8 cellular contexts compared by ENCODE assay signal in the genomic region with DNA sequence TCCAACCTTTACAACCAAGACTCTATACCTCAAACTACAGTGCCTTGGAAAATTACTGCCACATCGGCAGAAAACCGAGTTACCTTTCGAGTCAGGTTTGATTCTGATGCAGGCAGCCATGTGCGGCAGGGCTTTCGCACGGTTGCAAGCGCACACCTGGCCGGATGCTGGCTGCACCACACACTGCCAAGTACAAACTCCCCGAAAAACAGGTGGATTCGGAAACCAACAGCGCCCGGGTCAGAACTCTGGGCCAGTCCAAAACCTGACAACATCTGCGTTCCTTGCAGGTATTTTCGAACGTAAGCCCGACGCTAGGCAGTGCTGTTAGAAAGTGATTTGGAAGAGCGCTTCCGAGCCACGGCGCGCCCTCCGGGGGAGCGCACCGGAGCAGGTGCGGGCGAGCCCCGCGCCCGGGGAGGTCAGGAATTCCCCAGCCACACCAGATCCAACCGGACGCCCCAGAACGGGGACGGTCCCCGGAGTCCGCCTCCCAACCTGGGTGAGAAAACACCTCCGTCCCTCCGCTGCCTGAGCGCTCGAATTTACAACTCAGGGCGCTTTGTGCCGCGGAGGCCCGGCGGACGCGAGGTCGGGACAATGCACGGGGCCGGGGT. TPM values are rescaled to one million over a fixed set of nuclear protein-coding genes. Genes with fewer than 3 reads are reported as not detected.
DNase-seq lines count a peak whose midpoint lies in the region; ATAC-seq lines count a peak whose summit lies in the region.

No MANE protein-coding gene starts in this region.

- H3K4me3 Mint-ChIP-seq in naive thymus-derived CD4-positive, alpha-beta T cell, result peak overlapping the region; percentile 90 to 98 (median 95)

- CTCF ChIA-PET in naive thymus-derived CD4-positive, alpha-beta T cell (lab: Charles Lee), result no interaction called here

- peaks cover 0 to 2% (median 0%) of the 10 kb centered on the region in 11 donors for H3K9me3 Mint-ChIP-seq in naive thymus-derived CD4-positive, alpha-beta T cell

- H3K27ac Mint-ChIP-seq in naive thymus-derived CD4-positive, alpha-beta T cell, result peak overlapping the region; percentile 85 to 97 (median 92)

- peaks cover 46% of the 10 kb centered on the region for H3K4me1 ChIP-seq in ectodermal cell (ENCODE audit: control insufficient read depth, insufficient read depth, low read length)
- H3K4me1 ChIP-seq in naive thymus-derived CD4-positive, alpha-beta T cell (ENCODE audit: control insufficient read depth in 2 of 2, insufficient read depth in 2 of 2, low read length in 2 of 2), result peaks cover 45 to 49% of the 10 kb centered on the region in 2 donors

- H3K27me3 Mint-ChIP-seq in naive thymus-derived CD4-positive, alpha-beta T cell, result peaks cover 0 to 13% (median 0%) of the 10 kb centered on the region in 5 donors

- H3K4me3 ChIP-seq in ectodermal cell (ENCODE audit: insufficient read depth, low read depth, low read length), result peak overlapping the region; percentile 79
- H3K4me3 ChIP-seq in naive thymus-derived CD4-positive, alpha-beta T cell (ENCODE audit: low read length), result peak overlapping the region; percentile 77

- DNase-seq in NCI-H1417 (lab: John Stamatoyannopoulos, UW) (peak; percentile 2 to 65 (median 54)), NCI-H1417 treated with DMSO at 0.1 percent for 48 hours (lab: John Stamatoyannopoulos, UW) (no peak), ureter (ENCODE audit: low spot score) (peak; percentile 52), NCI-H446 (lab: John Stamatoyannopoulos, UW) (no peak)
- peak; percentile 57 for DNase-seq in activated CD4-positive, alpha-beta T cell treated with anti-CD3 and anti-CD28 coated beads for 48 hours
- peak; percentile 32 to 78 (median 68) for DNase-seq in naive thymus-derived CD4-positive, alpha-beta T cell

- WGBS in ectodermal cell, 2 experiments, result 0 to 1% methylated on average over 50 of the region's 50 CpGs

- peaks cover 13% of the 10 kb centered on the region for H3K27me3 ChIP-seq in ectodermal cell (ENCODE audit: control insufficient read depth, insufficient read depth, low read length, poor library complexity, severe bottlenecking)
- no peaks in the 10 kb centered on the region for H3K27me3 ChIP-seq in naive thymus-derived CD4-positive, alpha-beta T cell (ENCODE audit: control insufficient read depth in 2 of 2, insufficient read depth in 2 of 2, low read length in 2 of 2)

- intact Hi-C loops in naive thymus-derived CD4-positive, alpha-beta T cell (cut with micrococcal nuclease), result loop anchor here (1.0 to 10.0 kb wide), 11 partner anchors 26 to 1980 kb away; partner anchors contain the start of genes METTL22 (in 2 of the 2), PMM2 (in 2 of the 2), TMEM186 (in 2 of the 2) and CARHSP1 (in 1 of the 2)

- no peak overlapping the region for H3K27ac ChIP-seq in ectodermal cell (ENCODE audit: insufficient read depth, low read depth, low read length, poor library complexity, severe bottlenecking)
- H3K27ac ChIP-seq in naive thymus-derived CD4-positive, alpha-beta T cell (ENCODE audit: low read depth, low read length), result peak overlapping the region; percentile 85

- H3K4me1 Mint-ChIP-seq in naive thymus-derived CD4-positive, alpha-beta T cell, result peaks cover 49 to 56% (median 53%) of the 10 kb centered on the region in 7 donors

- peaks cover 0 to 11% (median 0%) of the 10 kb centered on the region in 5 donors for H3K36me3 Mint-ChIP-seq in naive thymus-derived CD4-positive, alpha-beta T cell

- H3K9me3 ChIP-seq in ectodermal cell (ENCODE audit: control insufficient read depth, low read length), result no peaks in the 10 kb centered on the region
- H3K9me3 ChIP-seq in naive thymus-derived CD4-positive, alpha-beta T cell (ENCODE audit: control insufficient read depth in 2 of 3, low read length in 3 of 3), result no peaks in the 10 kb centered on the region

- ATAC-seq in HG03521 (IDR thresholded peaks at IDR 0.05; ENCODE audit: unreplicated experiment), result peak; percentile 28
- peak; percentile 39 for ATAC-seq in naive thymus-derived CD4-positive, alpha-beta T cell

- POLR2A ChIA-PET in naive thymus-derived CD4-positive, alpha-beta T cell (lab: Charles Lee), result interaction anchor here (0.7 to 2.0 kb wide), 3 partner anchors 14 to 128 kb away, joined by 4 to 6 read pairs (median 5); no protein-coding TSS in a partner anchor

- H3K36me3 ChIP-seq in ectodermal cell (ENCODE audit: control insufficient read depth, insufficient read depth, low read length), result no peaks in the 10 kb centered on the region
- no peaks in the 10 kb centered on the region for H3K36me3 ChIP-seq in naive thymus-derived CD4-positive, alpha-beta T cell (ENCODE audit: control insufficient read depth in 2 of 3, insufficient read depth in 3 of 3, low read length in 3 of 3)

RNA-seq across cellular contexts. Expression of gene USP7, which starts 1.2 kb away (rescaled TPM):
- polyA plus RNA-seq in ectodermal cell (2013, experiment 1 of 4), result 122 TPM
- 122 TPM for polyA plus RNA-seq in ectodermal cell (2013, experiment 2 of 4)
- 65.4 TPM for polyA plus RNA-seq in ectodermal cell (2013, experiment 3 of 4)
- polyA plus RNA-seq in ectodermal cell (2013, experiment 4 of 4), result 82.3 TPM
- 100 to 1,000 TPM; 175 to 261 (median 178) TPM for total RNA-seq in naive thymus-derived CD4-positive, alpha-beta T cell
- polyA plus RNA-seq in naive thymus-derived CD4-positive, alpha-beta T cell, result 1 to 10 TPM; 8.9 to 9.0 TPM
- 143 TPM for total RNA-seq in ureter

Comparison
In these comparisons a context has a peak if more than half of its experiments do, and no peak if none do; other contexts are left out.
1. DNase-seq: peak in NCI-H1417 (3 of 3), activated CD4-positive, alpha-beta T cell treated with anti-CD3 and anti-CD28 coated beads for 48 hours (single experiment), naive thymus-derived CD4-positive, alpha-beta T cell (9 of 9) and ureter (single experiment); none in NCI-H1417 treated with DMSO at 0.1 percent for 48 hours (single experiment) and NCI-H446 (0 of 2).